ENCODE assay signal across 34 cellular contexts in the genomic region with DNA sequence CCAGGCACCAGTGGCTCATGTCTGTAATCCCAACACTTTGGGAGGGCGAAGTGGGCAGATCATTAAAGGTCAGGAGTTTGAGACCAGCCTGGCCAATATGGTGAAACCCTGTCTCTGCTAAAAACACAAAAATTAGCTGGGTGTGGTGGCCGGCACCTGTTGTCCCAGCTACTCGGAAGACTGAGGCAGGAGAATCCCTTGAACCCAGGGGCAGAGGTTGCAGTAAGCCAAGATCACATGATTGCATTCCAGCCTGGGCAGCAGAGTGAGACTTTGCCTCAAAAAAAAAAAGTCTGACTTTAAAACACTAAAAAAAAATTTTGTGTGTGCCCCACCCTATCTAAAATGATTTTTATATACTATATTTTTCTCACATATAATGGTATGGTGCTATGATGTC.
"Had no signal": no experiment of that assay in that cellular context is flagged by ENCODE, and none has a peak within 500 bp of the region (broad histone marks: within the 10 kb centered on the region; RNA-seq: fewer than 3 reads in every experiment).

No MANE protein-coding gene starts in this region.

- H3K27ac ChIP-seq: adrenal gland, ascending aorta, body of pancreas, brain microvascular endothelial cell, breast epithelium, cardiac muscle cell had no signal

- H3K27me3 ChIP-seq: adrenal gland, ascending aorta, body of pancreas, brain microvascular endothelial cell, breast epithelium, cardiac muscle cell had no signal

- H3K4me3 ChIP-seq: adrenal gland, ascending aorta, body of pancreas, breast epithelium, cardiac muscle cell had no signal

- H3K36me3 ChIP-seq: adrenal gland, ascending aorta, brain microvascular endothelial cell, breast epithelium, cardiac muscle cell had no signal

- ATAC-seq: activated naive CD4-positive, alpha-beta T cell treated with anti-CD3 and anti-CD28 coated beads, Interleukin-2, amount 50 U/mL, for 72 hours; activated naive CD8-positive, alpha-beta T cell treated with anti-CD3 and anti-CD28 coated beads, Interleukin-2, amount 50 U/mL, for 24 hours; activated T-cell treated with anti-CD3 and anti-CD28 coated beads, Interleukin-2, amount 50 U/mL, for 4 hours; activated T-cell treated with anti-CD3 and anti-CD28 coated beads, Interleukin-2, amount 50 U/mL, for 72 hours; activated T-helper 17 cell treated with anti-CD3 and anti-CD28 coated beads, Interleukin-2, amount 50 U/mL, for 72 hours; body of pancreas had no signal

- DNase-seq: activated effector memory CD4-positive, alpha-beta T cell treated with anti-CD3 and anti-CD28 coated beads, Interleukin-2, amount 50 U/mL, for 16 hours; activated effector memory CD4-positive, alpha-beta T cell treated with Interleukin-2 at 50 U/mL for 16 hours; activated gamma-delta T cell; activated gamma-delta T cell treated with Interleukin-2 at 50 U/mL for 16 hours; activated naive CD4-positive, alpha-beta T cell; activated naive CD4-positive, alpha-beta T cell treated with anti-CD3 and anti-CD28 coated beads for 36 hours; activated naive CD4-positive, alpha-beta T cell treated with anti-CD3 and anti-CD28 coated beads, Interleukin-2, amount 10 ng/mL, durations not matched to agents 7 days and 5 days; activated naive CD4-positive, alpha-beta T cell treated with anti-CD3 and anti-CD28 coated beads, Interleukin-2, amount 50 U/mL, for 16 hours; activated naive CD4-positive, alpha-beta T cell treated with Interleukin-2 at 50 U/mL for 16 hours; activated naive CD8-positive, alpha-beta T cell treated with anti-CD3 and anti-CD28 coated beads for 36 hours; activated naive CD8-positive, alpha-beta T cell treated with anti-CD3 and anti-CD28 coated beads, Interleukin-2, amount 10 ng/mL, durations not matched to agents 7 days and 5 days; activated naive CD8-positive, alpha-beta T cell treated with anti-CD3 and anti-CD28 coated beads, Interleukin-2, amount 50 U/mL, for 24 hours; activated T-cell treated with anti-CD3 and anti-CD28 coated beads, Interleukin-2, amount 50 U/mL, for 1 hour; activated T-cell treated with anti-CD3 and anti-CD28 coated beads, Interleukin-2, amount 50 U/mL, for 24 hours; activated T-cell treated with anti-CD3 and anti-CD28 coated beads, Interleukin-2, amount 50 U/mL, for 4 hours; activated T-cell treated with anti-CD3 and anti-CD28 coated beads, Interleukin-2, amount 50 U/mL, for 48 hours; activated T-cell treated with anti-CD3 and anti-CD28 coated beads, Interleukin-2, amount 50 U/mL, for 72 hours; adrenal gland; amniotic stem cell; amygdala; anterior cingulate cortex; aorta; body of pancreas; brain microvascular endothelial cell; caudate nucleus; central memory CD4-positive, alpha-beta T cell; cerebellar nuclear complex had no signal

- FAIRE-seq: astrocyte, bronchial epithelial cell had no signal

- H3K4me1 ChIP-seq: adrenal gland, ascending aorta, body of pancreas, breast epithelium had no signal

- H3K9me3 ChIP-seq: adrenal gland, body of pancreas had no signal
